ENCODE assay signal across 1 cellular context in the genomic region with DNA sequence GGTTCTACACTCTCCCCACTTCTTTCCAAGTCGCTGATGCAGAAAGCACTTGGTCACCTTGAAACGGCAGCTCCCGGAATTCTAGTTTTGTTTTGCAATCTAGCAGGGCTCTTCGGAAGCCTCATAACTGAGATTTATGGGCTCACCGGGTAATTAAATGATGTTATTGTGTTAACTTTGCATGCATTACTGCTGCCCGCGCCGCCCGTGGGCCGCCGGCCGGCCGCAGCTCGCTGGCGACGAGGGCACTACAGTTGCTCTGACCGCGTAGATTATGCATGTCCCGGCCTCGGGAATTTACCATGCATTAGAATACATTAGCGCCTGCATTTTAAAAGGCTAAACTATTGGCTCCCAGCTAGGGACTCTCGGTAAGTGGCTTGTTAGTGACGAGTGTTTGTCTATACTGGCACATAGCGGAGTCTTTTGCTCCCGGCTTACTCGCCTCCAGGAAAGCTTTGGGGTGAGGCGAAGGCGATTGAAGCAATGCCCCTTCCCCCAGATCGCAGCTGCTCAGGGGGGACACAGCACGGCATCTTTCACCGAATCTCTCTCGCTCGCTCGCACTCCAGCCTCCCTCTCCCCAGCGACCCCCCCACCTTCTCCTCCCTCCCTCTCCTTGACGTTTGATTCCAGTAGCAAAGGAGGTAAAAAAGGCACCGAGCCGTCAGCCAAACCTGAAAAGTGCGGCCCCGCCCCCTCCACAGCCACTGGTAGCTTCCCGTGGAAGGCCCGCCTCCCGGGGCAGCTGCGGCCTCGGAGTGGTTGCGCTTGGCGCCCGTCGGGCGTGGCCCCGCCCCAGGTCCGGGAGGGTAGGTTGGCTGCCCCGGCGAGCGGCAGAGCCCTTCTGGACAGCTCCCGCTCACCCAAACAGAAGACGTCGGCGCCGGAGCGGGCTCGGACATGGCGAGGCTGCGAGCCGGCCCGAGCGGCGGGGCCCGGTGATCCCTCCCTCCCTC.
TF ChIP-seq lines count a peak whose summit lies in the region.

A gene (plus strand): TSS at position 839 of the 959 bp plus-strand sequence. CDS start 343 bp downstream, outside the sequence.

TF ChIP-seq in WTC11, 78 proteins besides CTCF, POLR2A, EP300 and RAD21 (continued from another document):
- TF ChIP-seq, protein P1, sequence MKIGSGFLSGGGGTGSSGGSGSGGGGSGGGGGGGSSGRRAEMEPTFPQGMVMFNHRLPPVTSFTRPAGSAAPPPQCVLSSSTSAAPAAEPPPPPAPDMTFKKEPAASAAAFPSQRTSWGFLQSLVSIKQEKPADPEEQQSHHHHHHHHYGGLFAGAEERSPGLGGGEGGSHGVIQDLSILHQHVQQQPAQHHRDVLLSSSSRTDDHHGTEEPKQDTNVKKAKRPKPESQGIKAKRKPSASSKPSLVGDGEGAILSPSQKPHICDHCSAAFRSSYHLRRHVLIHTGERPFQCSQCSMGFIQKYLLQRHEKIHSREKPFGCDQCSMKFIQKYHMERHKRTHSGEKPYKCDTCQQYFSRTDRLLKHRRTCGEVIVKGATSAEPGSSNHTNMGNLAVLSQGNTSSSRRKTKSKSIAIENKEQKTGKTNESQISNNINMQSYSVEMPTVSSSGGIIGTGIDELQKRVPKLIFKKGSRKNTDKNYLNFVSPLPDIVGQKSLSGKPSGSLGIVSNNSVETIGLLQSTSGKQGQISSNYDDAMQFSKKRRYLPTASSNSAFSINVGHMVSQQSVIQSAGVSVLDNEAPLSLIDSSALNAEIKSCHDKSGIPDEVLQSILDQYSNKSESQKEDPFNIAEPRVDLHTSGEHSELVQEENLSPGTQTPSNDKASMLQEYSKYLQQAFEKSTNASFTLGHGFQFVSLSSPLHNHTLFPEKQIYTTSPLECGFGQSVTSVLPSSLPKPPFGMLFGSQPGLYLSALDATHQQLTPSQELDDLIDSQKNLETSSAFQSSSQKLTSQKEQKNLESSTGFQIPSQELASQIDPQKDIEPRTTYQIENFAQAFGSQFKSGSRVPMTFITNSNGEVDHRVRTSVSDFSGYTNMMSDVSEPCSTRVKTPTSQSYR (CRISPR knock-in tag; IDR thresholded peaks at IDR 0.05) = no peak
- TF ChIP-seq TP53 (CRISPR knock-in tag; IDR thresholded peaks at IDR 0.05) = no peak
